Comparison of ENCODE assay signal across 22 cellular contexts in genomic region chr13:110801044-110801443, GRCh38.
DNase-seq lines count a peak whose midpoint lies in the region; ATAC-seq, FAIRE-seq and TF ChIP-seq lines count a peak whose summit lies in the region.
"Had no signal": no experiment of that assay in that cellular context is flagged by ENCODE, and none has a peak within 500 bp of the region (broad histone marks: within the 10 kb centered on the region; RNA-seq: fewer than 3 reads in every experiment).

No MANE protein-coding gene starts in this region.

- H3K36me3 ChIP-seq in K562 (ENCODE audit: control insufficient read depth, insufficient read depth, low read length) (no peaks in the 10 kb centered on the region), mesenchymal stem cell (ENCODE audit: control insufficient read depth in 1 of 2, insufficient read depth in 2 of 2, low read depth in 1 of 2, low read length in 2 of 2) (no peaks in the 10 kb centered on the region)

- no peak overlapping the region for H2AK5ac ChIP-seq in mesenchymal stem cell (ENCODE audit: low read length, severe bottlenecking)

- in situ Hi-C loops in K562 (cut with MboI): loop anchor here (25.0 kb wide), 1 partner anchor 261 kb away; no protein-coding TSS in a partner anchor

- POLR2A ChIA-PET in K562 (lab: Yijun Ruan, JAX): interaction anchor here (0.6 to 0.9 kb wide), 2 partner anchors 13 to 245 kb away, joined by 3 to 4 read pairs; no protein-coding TSS in a partner anchor

- H2AFZ ChIP-seq in K562 (ENCODE audit: low read depth, low read length): no peak overlapping the region
- no peak overlapping the region for H2AFZ ChIP-seq in mesenchymal stem cell (ENCODE audit: low read depth, low read length)

- BruUV-seq in K562 (replicated peaks; lab: Mats Ljungman, UMichigan): no TSS peak

- H3K4me3 ChIP-seq in K562 (no peak overlapping the region), retinal pigment epithelial cell (ENCODE audit: low read length) (no peak overlapping the region), mesenchymal stem cell (ENCODE audit: insufficient read depth in 1 of 2, low read depth in 1 of 2, low read length in 2 of 2) (no peak overlapping the region)
- H3K4me3 ChIP-seq: skin epidermis had no signal

- no peaks in the 10 kb centered on the region for H4K20me1 ChIP-seq in K562 (replicated peaks; ENCODE audit: control insufficient read depth, insufficient read depth, low read length)

- ATAC-seq in natural killer cell: peak in 2 of 3 donors; percentile 53 to 77
- ATAC-seq in natural killer cell treated with Interleukin-12 subunit alpha and Interleukin-12 subunit beta and Interleukin-15 and Interleukin-18, amount 100 ng/mL, for 72 hours: no peak
- ATAC-seq in K562: peak; percentile 47; the same call in 1 of the 3 replicates
- ATAC-seq in HG02970 (IDR thresholded peaks at IDR 0.05; ENCODE audit: low FRiP score, unreplicated experiment): no peak
- ATAC-seq: activated T-helper 17 cell treated with anti-CD3 and anti-CD28 coated beads, Interleukin-2, amount 50 U/mL, for 72 hours had no signal

- no peak overlapping the region for H2BK15ac ChIP-seq in mesenchymal stem cell (ENCODE audit: low read depth, poor library complexity, severe bottlenecking)

- no peak overlapping the region for H2BK5ac ChIP-seq in mesenchymal stem cell (ENCODE audit: low read depth, low read length, poor library complexity, severe bottlenecking)

- H4K91ac ChIP-seq in mesenchymal stem cell (ENCODE audit: low read length): no peak overlapping the region

- H3K4me1 ChIP-seq in K562 (replicated peaks in 1 of 2; ENCODE audit: control insufficient read depth in 2 of 2, insufficient read depth in 2 of 2, low read length in 2 of 2): no peaks in the 10 kb centered on the region
- H3K4me1 ChIP-seq in mesenchymal stem cell (ENCODE audit: control insufficient read depth, insufficient read depth, low read depth, low read length): no peaks in the 10 kb centered on the region

- no peaks in the 10 kb centered on the region for H3K79me1 ChIP-seq in mesenchymal stem cell (replicated peaks; ENCODE audit: low read length, poor library complexity, severe bottlenecking)

- H3K4me3 Mint-ChIP-seq in natural killer cell: no peak overlapping the region
- H3K4me3 Mint-ChIP-seq in natural killer cell treated with Interleukin-12 subunit alpha and Interleukin-12 subunit beta and Interleukin-15 and Interleukin-18, amount 100 ng/mL, for 72 hours: no peak overlapping the region
- H3K4me3 Mint-ChIP-seq: activated T-helper 17 cell treated with anti-CD3 and anti-CD28 coated beads, Interleukin-2, amount 50 U/mL, for 72 hours; brain; type B pancreatic cell had no signal

- no peaks in the 10 kb centered on the region for H3K9me3 Mint-ChIP-seq in natural killer cell
- H3K9me3 Mint-ChIP-seq in natural killer cell treated with Interleukin-12 subunit alpha and Interleukin-12 subunit beta and Interleukin-15 and Interleukin-18, amount 100 ng/mL, for 72 hours: no peaks in the 10 kb centered on the region
- H3K9me3 Mint-ChIP-seq: activated T-helper 17 cell treated with anti-CD3 and anti-CD28 coated beads, Interleukin-2, amount 50 U/mL, for 72 hours; type B pancreatic cell had no signal

- H3K36me3 Mint-ChIP-seq in natural killer cell: no peaks in the 10 kb centered on the region
- no peaks in the 10 kb centered on the region for H3K36me3 Mint-ChIP-seq in natural killer cell treated with Interleukin-12 subunit alpha and Interleukin-12 subunit beta and Interleukin-15 and Interleukin-18, amount 100 ng/mL, for 72 hours
- H3K36me3 Mint-ChIP-seq: brain; naive thymus-derived CD8-positive, alpha-beta T cell; type B pancreatic cell had no signal

- H4K8ac ChIP-seq in mesenchymal stem cell (ENCODE audit: low read length): no peak overlapping the region

- FAIRE-seq in K562 (lab: Jason Lieb, UNC): no peak
- FAIRE-seq: colon, GM18507, keratinocyte had no signal

- no peaks in the 10 kb centered on the region for H3K79me2 ChIP-seq in K562 (ENCODE audit: control insufficient read depth, insufficient read depth, low read length)

- H3K9ac ChIP-seq in K562 (ENCODE audit: insufficient read depth in 1 of 2, low read depth in 2 of 2, low read length in 2 of 2): no peak overlapping the region
- H3K9ac ChIP-seq in mesenchymal stem cell (ENCODE audit: low read length): no peak overlapping the region

- intact Hi-C loops in natural killer cell (cut with micrococcal nuclease): no loop called here
- intact Hi-C loops in K562 (cut with micrococcal nuclease): no loop called here

- no peak overlapping the region for H3K4ac ChIP-seq in mesenchymal stem cell (ENCODE audit: low read depth in 1 of 2, low read length in 2 of 2)

- CTCF ChIA-PET in K562 (lab: Yijun Ruan, JAX; ENCODE audit: low intra/inter-chr PET ratio): no interaction called here

- H3K27me3 ChIP-seq in K562 (ENCODE audit: control insufficient read depth in 2 of 2, insufficient read depth in 2 of 2, low read length in 2 of 2) (peaks cover 34 to 47% of the 10 kb centered on the region in 2 experiments), mesenchymal stem cell (ENCODE audit: control insufficient read depth in 1 of 2, insufficient read depth in 1 of 2, low read length in 2 of 2) (peaks cover 0 to 13% of the 10 kb centered on the region in 2 experiments)

- no peak overlapping the region for H3K23ac ChIP-seq in mesenchymal stem cell (ENCODE audit: low read length in 2 of 2)

- TF ChIP-seq RAD21 in K562 (CRISPR knock-in tag; conservative IDR thresholded peaks at IDR 0.05 in 1 of 2, IDR thresholded peaks at IDR 0.05 in 1 of 2): no peak

- H3K27me3 Mint-ChIP-seq in natural killer cell (ENCODE audit: low read depth in 2 of 2): peaks cover 38 to 75% of the 10 kb centered on the region in 2 donors
- H3K27me3 Mint-ChIP-seq in natural killer cell treated with Interleukin-12 subunit alpha and Interleukin-12 subunit beta and Interleukin-15 and Interleukin-18, amount 100 ng/mL, for 72 hours: peaks cover 36 to 52% of the 10 kb centered on the region in 2 donors

- no peak overlapping the region for H2BK120ac ChIP-seq in mesenchymal stem cell (ENCODE audit: low read depth, low read length)

- no peak for TF ChIP-seq POLR2A in K562 (conservative IDR thresholded peaks at IDR 0.05)

- H3K4me2 ChIP-seq in K562 (ENCODE audit: insufficient read depth, low read length) (no peak overlapping the region), mesenchymal stem cell (ENCODE audit: low read length, poor library complexity, severe bottlenecking) (no peak overlapping the region)

- DNase-seq in natural killer cell: no peak
- no peak for DNase-seq in natural killer cell treated with Interleukin-12 subunit alpha and Interleukin-12 subunit beta and Interleukin-15 and Interleukin-18, amount 100 ng/mL, for 72 hours (ENCODE audit: low spot score)
- DNase-seq in LHCN-M2 (ENCODE audit: low read depth): peak; percentile 7
- DNase-seq in K562 (ENCODE audit: extremely low read depth in 1 of 4, low spot score in 3 of 4): no peak
- no peak for DNase-seq in retinal pigment epithelial cell (ENCODE audit: low read depth)
- no peak for DNase-seq in mesenchymal stem cell
- DNase-seq in NCI-H1048 (lab: John Stamatoyannopoulos, UW): no peak
- DNase-seq: AML-193; DND-41; naive thymus-derived CD8-positive, alpha-beta T cell; NCI-H1694 treated with DMSO at 0.1 percent for 48 hours; NCI-H510A; posterior cingulate gyrus; Right ventricle myocardium superior had no signal

- no peaks in the 10 kb centered on the region for H3K9me1 ChIP-seq in K562 (ENCODE audit: control insufficient read depth, insufficient read depth, low read length)

- no peak for TF ChIP-seq EP300 in K562 (IDR thresholded peaks at IDR 0.05; ENCODE audit: low read length)

- H3K4me1 Mint-ChIP-seq in natural killer cell: peaks cover 6 to 10% of the 10 kb centered on the region in 2 donors
- peaks cover 0 to 12% of the 10 kb centered on the region in 2 donors for H3K4me1 Mint-ChIP-seq in natural killer cell treated with Interleukin-12 subunit alpha and Interleukin-12 subunit beta and Interleukin-15 and Interleukin-18, amount 100 ng/mL, for 72 hours (ENCODE audit: low read depth in 2 of 2)
- H3K4me1 Mint-ChIP-seq: activated T-helper 17 cell treated with anti-CD3 and anti-CD28 coated beads, Interleukin-2, amount 50 U/mL, for 72 hours had no signal

- H3K27ac Mint-ChIP-seq in natural killer cell: no peak overlapping the region
- H3K27ac Mint-ChIP-seq in natural killer cell treated with Interleukin-12 subunit alpha and Interleukin-12 subunit beta and Interleukin-15 and Interleukin-18, amount 100 ng/mL, for 72 hours: no peak overlapping the region
- H3K27ac Mint-ChIP-seq: activated T-helper 17 cell treated with anti-CD3 and anti-CD28 coated beads, Interleukin-2, amount 50 U/mL, for 72 hours; naive thymus-derived CD8-positive, alpha-beta T cell; type B pancreatic cell had no signal

- 2% methylated on average over 7 of the region's 7 CpGs for WGBS in K562 (ENCODE audit: insufficient coverage, low coverage, missing lambda C conversion rate)
- 73% methylated on average over 7 of the region's 7 CpGs for WGBS in mesenchymal stem cell

- no peak overlapping the region for H2BK12ac ChIP-seq in mesenchymal stem cell (ENCODE audit: low read length in 2 of 2)

- no peak overlapping the region for H3K27ac ChIP-seq in K562 (ENCODE audit: extremely low read depth, low read depth, low read length)
- H3K27ac ChIP-seq in mesenchymal stem cell (ENCODE audit: low read length, poor library complexity, severe bottlenecking): no peak overlapping the region

- no peak overlapping the region for H3K18ac ChIP-seq in mesenchymal stem cell (ENCODE audit: low read depth in 1 of 2, low read length in 2 of 2)

- TF ChIP-seq CTCF in natural killer cell (IDR thresholded peaks at IDR 0.05) (no peak), K562 (IDR thresholded peaks at IDR 0.05 in 2 of 3, conservative IDR thresholded peaks at IDR 0.05 in 1 of 3; ENCODE audit: insufficient read depth in 2 of 3, low read depth in 1 of 3, low read length in 3 of 3) (peak in 1 of 3 experiments; percentile 12; a peak in 1 of 6 replicates), retinal pigment epithelial cell (conservative IDR thresholded peaks at IDR 0.05; ENCODE audit: low read depth, low read length) (peak; percentile 9)

- no peak overlapping the region for H3K14ac ChIP-seq in mesenchymal stem cell (ENCODE audit: low read length in 2 of 2)

- H3K9me3 ChIP-seq in K562 (replicated peaks; ENCODE audit: control insufficient read depth, insufficient read depth, low read depth, low read length) (no peaks in the 10 kb centered on the region), mesenchymal stem cell (ENCODE audit: control insufficient read depth, low read length) (no peaks in the 10 kb centered on the region)

TF ChIP-seq in K562, 482 proteins besides CTCF, POLR2A, EP300 and RAD21 (continues in another document):
- TF ChIP-seq TBL1XR1 (IDR thresholded peaks at IDR 0.05; ENCODE audit: low read length in 2 of 2): no peak
- no peak for TF ChIP-seq NFE2L1 (tag; IDR thresholded peaks at IDR 0.05; ENCODE audit: borderline replicate concordance, low read depth)
- no peak for TF ChIP-seq EHMT2 (IDR thresholded peaks at IDR 0.05)
- TF ChIP-seq PCBP1 (IDR thresholded peaks at IDR 0.05; ENCODE audit: low read depth, low read length, poor library complexity, severe bottlenecking): no peak
- no peak for TF ChIP-seq ADNP (tag; IDR thresholded peaks at IDR 0.05)

Comparison
In these comparisons a context has a peak if more than half of its experiments do, and no peak if none do; other contexts are left out.
1. ATAC-seq: peak in natural killer cell (2 of 3) and K562 (single experiment); none in natural killer cell treated with Interleukin-12 subunit alpha and Interleukin-12 subunit beta and Interleukin-15 and Interleukin-18, amount 100 ng/mL, for 72 hours (0 of 2) and HG02970 (single experiment).